ENCODE assay signal across 30 cellular contexts in genomic region chr6:85602100-85602499, GRCh38.
"Had no signal": no experiment of that assay in that cellular context is flagged by ENCODE, and none has a peak within 500 bp of the region (broad histone marks: within the 10 kb centered on the region; RNA-seq: fewer than 3 reads in every experiment).

No MANE protein-coding gene starts in this region.

- DNase-seq: activated B cell treated with CpG ODN at 0.5 μM for 24 hours; activated CD4-positive, alpha-beta memory T cell treated with anti-CD3 and anti-CD28 coated beads for 36 hours; activated CD4-positive, alpha-beta T cell treated with anti-CD3 and anti-CD28 coated beads for 4 hours; activated CD4-positive, alpha-beta T cell treated with anti-CD3 and anti-CD28 coated beads, Interleukin-2, amount 10 ng/mL, durations not matched to agents 24 days and 14 days; activated CD4-positive, alpha-beta T cell treated with anti-CD3 and anti-CD28 coated beads, Interleukin-2, amount 50 U/mL, for 1 hour; activated CD4-positive, alpha-beta T cell treated with anti-CD3 and anti-CD28 coated beads, Interleukin-2, amount 50 U/mL, for 4 hours; activated CD4-positive, CD25-positive, alpha-beta regulatory T cell treated with anti-CD3 and anti-CD28 coated beads, Interleukin-2, amount 50 U/mL, for 72 hours; activated CD8-positive, alpha-beta memory T cell treated with anti-CD3 and anti-CD28 coated beads, Interleukin-2, amount 50 U/mL, for 4 hours; activated CD8-positive, alpha-beta T cell treated with anti-CD3 and anti-CD28 coated beads for 36 hours; activated effector memory CD4-positive, alpha-beta T cell treated with anti-CD3 and anti-CD28 coated beads, Interleukin-2, amount 50 U/mL, for 16 hours; activated naive CD4-positive, alpha-beta T cell treated with anti-CD3 and anti-CD28 coated beads, Interleukin-2, amount 10 ng/mL, durations not matched to agents 7 days and 5 days; activated naive CD4-positive, alpha-beta T cell treated with Interleukin-2 at 50 U/mL for 16 hours; activated naive CD8-positive, alpha-beta T cell treated with anti-CD3 and anti-CD28 coated beads, Interleukin-2, amount 10 ng/mL, durations not matched to agents 7 days and 5 days; activated naive CD8-positive, alpha-beta T cell treated with anti-CD3 and anti-CD28 coated beads, Interleukin-2, amount 50 U/mL, for 24 hours; activated T-cell treated with anti-CD3 and anti-CD28 coated beads for 4 hours; activated T-cell treated with anti-CD3 and anti-CD28 coated beads, Interleukin-2, amount 50 U/mL, for 1 hour; activated T-cell treated with anti-CD3 and anti-CD28 coated beads, Interleukin-2, amount 50 U/mL, for 4 hours; activated T-cell treated with anti-CD3 and anti-CD28 coated beads, Interleukin-2, amount 50 U/mL, for 72 hours; amygdala; anterior cingulate cortex; caudate nucleus; cerebellar nuclear complex; T-helper 2 cell; T-helper 9 cell had no signal

- H3K4me3 ChIP-seq: ascending aorta, cardiac muscle cell had no signal

- FAIRE-seq: bronchial epithelial cell, TTC549 had no signal

- ATAC-seq: activated CD8-positive, alpha-beta T cell treated with anti-CD3 and anti-CD28 coated beads for 36 hours; activated naive CD8-positive, alpha-beta T cell treated with anti-CD3 and anti-CD28 coated beads, Interleukin-2, amount 50 U/mL, for 24 hours; activated T-cell treated with anti-CD3 and anti-CD28 coated beads, Interleukin-2, amount 50 U/mL, for 4 hours; activated T-cell treated with anti-CD3 and anti-CD28 coated beads, Interleukin-2, amount 50 U/mL, for 72 hours; activated T-helper 17 cell treated with anti-CD3 and anti-CD28 coated beads, Interleukin-2, amount 50 U/mL, for 72 hours had no signal

- H3K4me1 ChIP-seq: ascending aorta had no signal

- H3K27me3 ChIP-seq: ascending aorta, cardiac muscle cell had no signal

- H3K27ac ChIP-seq: ascending aorta, cardiac muscle cell, VCaP had no signal

- H3K9me3 ChIP-seq: ascending aorta had no signal
